In genomic region chr14:56482306-56482705, GRCh38 we compare ENCODE assay signal across 8 cellular contexts.
DNase-seq lines count a peak whose midpoint lies in the region; ATAC-seq and TF ChIP-seq lines count a peak whose summit lies in the region.
"Had no signal": no experiment of that assay in that cellular context is flagged by ENCODE, and none has a peak within 500 bp of the region (broad histone marks: within the 10 kb centered on the region; RNA-seq: fewer than 3 reads in every experiment).

No MANE protein-coding gene starts in this region.

- H3K27me3 ChIP-seq in mesendoderm (ENCODE audit: insufficient read depth, low read length, poor library complexity): no peaks in the 10 kb centered on the region
- H3K27me3 ChIP-seq: sigmoid colon had no signal

- H2AK5ac ChIP-seq in mesendoderm (ENCODE audit: low read length): no peak overlapping the region

- no peaks in the 10 kb centered on the region for H3K36me3 ChIP-seq in mesendoderm (ENCODE audit: control insufficient read depth, insufficient read depth, low read length)
- H3K36me3 ChIP-seq: sigmoid colon had no signal

- H3K4ac ChIP-seq in mesendoderm (ENCODE audit: low read depth, low read length): no peak overlapping the region

- no peak overlapping the region for H3K9ac ChIP-seq in mesendoderm (ENCODE audit: low read length)

- WGBS in mesendoderm (ENCODE audit: extremely low coverage, insufficient coverage, low lambda C conversion rate): no CpG with 5 or more reads among the region's 5 CpGs

- no peak for ATAC-seq in GM21529 (IDR thresholded peaks at IDR 0.05; ENCODE audit: unreplicated experiment)
- ATAC-seq in GM18519 (IDR thresholded peaks at IDR 0.05; ENCODE audit: low FRiP score, unreplicated experiment): no peak

- H3K23ac ChIP-seq in mesendoderm (ENCODE audit: low read length): no peak overlapping the region

- TF ChIP-seq CTCF in GM10248 (IDR thresholded peaks at IDR 0.05; ENCODE audit: control extremely low read depth, extremely low read depth, low read depth, missing control alignments) (peak; percentile 2), VCaP (conservative IDR thresholded peaks at IDR 0.05) (peak; percentile 58)

- POLR2A ChIA-PET in GM10248 (lab: Yijun Ruan, JAX): no interaction called here

- CTCF ChIA-PET in GM10248 (lab: Yijun Ruan, JAX): interaction anchor here (0.8 to 5.1 kb wide), 4 partner anchors 8 to 1236 kb away, joined by 3 to 36 read pairs (median 4); no protein-coding TSS in a partner anchor

- H3K79me2 ChIP-seq in mesendoderm (ENCODE audit: control insufficient read depth, insufficient read depth, low read length): no peaks in the 10 kb centered on the region

- no peak overlapping the region for H2BK120ac ChIP-seq in mesendoderm (ENCODE audit: low read depth, low read length)

- no peaks in the 10 kb centered on the region for H3K4me1 ChIP-seq in mesendoderm (ENCODE audit: control insufficient read depth, low read depth, low read length)
- H3K4me1 ChIP-seq: sigmoid colon had no signal

- no peak overlapping the region for H3K4me3 ChIP-seq in mesendoderm (ENCODE audit: low read length)
- H3K4me3 ChIP-seq: sigmoid colon had no signal

- no peak overlapping the region for H3K56ac ChIP-seq in mesendoderm (ENCODE audit: low read length)

- H2BK5ac ChIP-seq in mesendoderm (ENCODE audit: low read length): no peak overlapping the region

- no peak overlapping the region for H2BK15ac ChIP-seq in mesendoderm (replicated peaks; ENCODE audit: low read depth)

- H3K4me2 ChIP-seq in mesendoderm (ENCODE audit: low read length): no peak overlapping the region

- no peak overlapping the region for H4K5ac ChIP-seq in mesendoderm (ENCODE audit: low read length)

- no peak overlapping the region for H4K8ac ChIP-seq in mesendoderm (ENCODE audit: low read depth, low read length)

- H3K27ac ChIP-seq in VCaP: no peak overlapping the region
- no peak overlapping the region for H3K27ac ChIP-seq in mesendoderm (ENCODE audit: low read depth, low read length)
- H3K27ac ChIP-seq in substantia nigra (ENCODE audit: low read depth, low read length, poor library complexity, severe bottlenecking): no peak overlapping the region
- H3K27ac ChIP-seq: sigmoid colon had no signal

- no peaks in the 10 kb centered on the region for H3K79me1 ChIP-seq in mesendoderm (ENCODE audit: low read length)

- DNase-seq in GM10248 (ENCODE audit: extremely low spot score) (no peak), M059J (ENCODE audit: low read depth) (peak; percentile 31), mesendoderm (peak; percentile 73), substantia nigra (lab: John Stamatoyannopoulos, UW) (no peak)
- DNase-seq: sigmoid colon had no signal

- H3K18ac ChIP-seq in mesendoderm (ENCODE audit: low read length): no peak overlapping the region

Comparison
In these comparisons a context has a peak if more than half of its experiments do, and no peak if none do; other contexts are left out.
1. DNase-seq: peak in M059J (single experiment) and mesendoderm (single experiment); none in GM10248 (single experiment) and substantia nigra (0 of 49).